ENCODE assay signal across 1 cellular context in the genomic region with DNA sequence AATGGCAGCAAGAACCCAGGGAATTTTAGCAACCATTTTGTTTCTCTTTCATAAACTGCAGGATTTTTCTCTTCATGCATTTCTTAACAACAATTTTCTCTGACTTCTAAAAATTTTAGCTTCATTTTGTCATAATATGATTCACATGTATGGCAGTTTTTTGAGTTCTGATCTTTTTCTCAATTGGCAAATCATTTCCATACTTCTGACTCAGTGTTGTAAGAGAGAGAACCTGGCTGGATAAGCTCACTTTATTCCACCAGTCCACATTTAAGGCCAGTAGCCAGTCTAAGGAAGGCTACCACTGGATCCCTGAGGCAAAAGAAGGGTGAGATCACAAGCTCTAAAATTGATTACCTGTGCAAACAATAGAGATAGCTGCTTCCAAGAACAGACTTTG.
TF ChIP-seq lines count a peak whose summit lies in the region.

No MANE protein-coding gene starts in this region.

TF ChIP-seq in GM23338, 12 proteins besides CTCF, POLR2A, EP300 and RAD21:
- TF ChIP-seq, protein P1, sequence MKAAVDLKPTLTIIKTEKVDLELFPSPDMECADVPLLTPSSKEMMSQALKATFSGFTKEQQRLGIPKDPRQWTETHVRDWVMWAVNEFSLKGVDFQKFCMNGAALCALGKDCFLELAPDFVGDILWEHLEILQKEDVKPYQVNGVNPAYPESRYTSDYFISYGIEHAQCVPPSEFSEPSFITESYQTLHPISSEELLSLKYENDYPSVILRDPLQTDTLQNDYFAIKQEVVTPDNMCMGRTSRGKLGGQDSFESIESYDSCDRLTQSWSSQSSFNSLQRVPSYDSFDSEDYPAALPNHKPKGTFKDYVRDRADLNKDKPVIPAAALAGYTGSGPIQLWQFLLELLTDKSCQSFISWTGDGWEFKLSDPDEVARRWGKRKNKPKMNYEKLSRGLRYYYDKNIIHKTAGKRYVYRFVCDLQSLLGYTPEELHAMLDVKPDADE (IDR thresholded peaks at IDR 0.05), result no peak
- TF ChIP-seq ZNF331 (CRISPR knock-in tag; IDR thresholded peaks at IDR 0.05; ENCODE audit: low read depth) (no peak), CREB1 (CRISPR knock-in tag; IDR thresholded peaks at IDR 0.05; ENCODE audit: low read depth) (no peak), EZH2phosphoT487 (IDR thresholded peaks at IDR 0.05; ENCODE audit: unreplicated experiment) (no peak), POLR2AphosphoS5 (IDR thresholded peaks at IDR 0.05; ENCODE audit: low read depth) (no peak), ZNF114 (CRISPR knock-in tag; IDR thresholded peaks at IDR 0.05) (no peak), STAT1 (IDR thresholded peaks at IDR 0.05; ENCODE audit: unreplicated experiment) (no peak), EZH2 (IDR thresholded peaks at IDR 0.05; ENCODE audit: low read depth, unreplicated experiment) (no peak), JUNB (IDR thresholded peaks at IDR 0.05; ENCODE audit: unreplicated experiment) (no peak), NANOG (IDR thresholded peaks at IDR 0.05; ENCODE audit: borderline replicate concordance) (no peak)
- TF ChIP-seq, protein P2, sequence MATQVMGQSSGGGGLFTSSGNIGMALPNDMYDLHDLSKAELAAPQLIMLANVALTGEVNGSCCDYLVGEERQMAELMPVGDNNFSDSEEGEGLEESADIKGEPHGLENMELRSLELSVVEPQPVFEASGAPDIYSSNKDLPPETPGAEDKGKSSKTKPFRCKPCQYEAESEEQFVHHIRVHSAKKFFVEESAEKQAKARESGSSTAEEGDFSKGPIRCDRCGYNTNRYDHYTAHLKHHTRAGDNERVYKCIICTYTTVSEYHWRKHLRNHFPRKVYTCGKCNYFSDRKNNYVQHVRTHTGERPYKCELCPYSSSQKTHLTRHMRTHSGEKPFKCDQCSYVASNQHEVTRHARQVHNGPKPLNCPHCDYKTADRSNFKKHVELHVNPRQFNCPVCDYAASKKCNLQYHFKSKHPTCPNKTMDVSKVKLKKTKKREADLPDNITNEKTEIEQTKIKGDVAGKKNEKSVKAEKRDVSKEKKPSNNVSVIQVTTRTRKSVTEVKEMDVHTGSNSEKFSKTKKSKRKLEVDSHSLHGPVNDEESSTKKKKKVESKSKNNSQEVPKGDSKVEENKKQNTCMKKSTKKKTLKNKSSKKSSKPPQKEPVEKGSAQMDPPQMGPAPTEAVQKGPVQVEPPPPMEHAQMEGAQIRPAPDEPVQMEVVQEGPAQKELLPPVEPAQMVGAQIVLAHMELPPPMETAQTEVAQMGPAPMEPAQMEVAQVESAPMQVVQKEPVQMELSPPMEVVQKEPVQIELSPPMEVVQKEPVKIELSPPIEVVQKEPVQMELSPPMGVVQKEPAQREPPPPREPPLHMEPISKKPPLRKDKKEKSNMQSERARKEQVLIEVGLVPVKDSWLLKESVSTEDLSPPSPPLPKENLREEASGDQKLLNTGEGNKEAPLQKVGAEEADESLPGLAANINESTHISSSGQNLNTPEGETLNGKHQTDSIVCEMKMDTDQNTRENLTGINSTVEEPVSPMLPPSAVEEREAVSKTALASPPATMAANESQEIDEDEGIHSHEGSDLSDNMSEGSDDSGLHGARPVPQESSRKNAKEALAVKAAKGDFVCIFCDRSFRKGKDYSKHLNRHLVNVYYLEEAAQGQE (IDR thresholded peaks at IDR 0.05; ENCODE audit: unreplicated experiment), result no peak
- TF ChIP-seq, protein P3, sequence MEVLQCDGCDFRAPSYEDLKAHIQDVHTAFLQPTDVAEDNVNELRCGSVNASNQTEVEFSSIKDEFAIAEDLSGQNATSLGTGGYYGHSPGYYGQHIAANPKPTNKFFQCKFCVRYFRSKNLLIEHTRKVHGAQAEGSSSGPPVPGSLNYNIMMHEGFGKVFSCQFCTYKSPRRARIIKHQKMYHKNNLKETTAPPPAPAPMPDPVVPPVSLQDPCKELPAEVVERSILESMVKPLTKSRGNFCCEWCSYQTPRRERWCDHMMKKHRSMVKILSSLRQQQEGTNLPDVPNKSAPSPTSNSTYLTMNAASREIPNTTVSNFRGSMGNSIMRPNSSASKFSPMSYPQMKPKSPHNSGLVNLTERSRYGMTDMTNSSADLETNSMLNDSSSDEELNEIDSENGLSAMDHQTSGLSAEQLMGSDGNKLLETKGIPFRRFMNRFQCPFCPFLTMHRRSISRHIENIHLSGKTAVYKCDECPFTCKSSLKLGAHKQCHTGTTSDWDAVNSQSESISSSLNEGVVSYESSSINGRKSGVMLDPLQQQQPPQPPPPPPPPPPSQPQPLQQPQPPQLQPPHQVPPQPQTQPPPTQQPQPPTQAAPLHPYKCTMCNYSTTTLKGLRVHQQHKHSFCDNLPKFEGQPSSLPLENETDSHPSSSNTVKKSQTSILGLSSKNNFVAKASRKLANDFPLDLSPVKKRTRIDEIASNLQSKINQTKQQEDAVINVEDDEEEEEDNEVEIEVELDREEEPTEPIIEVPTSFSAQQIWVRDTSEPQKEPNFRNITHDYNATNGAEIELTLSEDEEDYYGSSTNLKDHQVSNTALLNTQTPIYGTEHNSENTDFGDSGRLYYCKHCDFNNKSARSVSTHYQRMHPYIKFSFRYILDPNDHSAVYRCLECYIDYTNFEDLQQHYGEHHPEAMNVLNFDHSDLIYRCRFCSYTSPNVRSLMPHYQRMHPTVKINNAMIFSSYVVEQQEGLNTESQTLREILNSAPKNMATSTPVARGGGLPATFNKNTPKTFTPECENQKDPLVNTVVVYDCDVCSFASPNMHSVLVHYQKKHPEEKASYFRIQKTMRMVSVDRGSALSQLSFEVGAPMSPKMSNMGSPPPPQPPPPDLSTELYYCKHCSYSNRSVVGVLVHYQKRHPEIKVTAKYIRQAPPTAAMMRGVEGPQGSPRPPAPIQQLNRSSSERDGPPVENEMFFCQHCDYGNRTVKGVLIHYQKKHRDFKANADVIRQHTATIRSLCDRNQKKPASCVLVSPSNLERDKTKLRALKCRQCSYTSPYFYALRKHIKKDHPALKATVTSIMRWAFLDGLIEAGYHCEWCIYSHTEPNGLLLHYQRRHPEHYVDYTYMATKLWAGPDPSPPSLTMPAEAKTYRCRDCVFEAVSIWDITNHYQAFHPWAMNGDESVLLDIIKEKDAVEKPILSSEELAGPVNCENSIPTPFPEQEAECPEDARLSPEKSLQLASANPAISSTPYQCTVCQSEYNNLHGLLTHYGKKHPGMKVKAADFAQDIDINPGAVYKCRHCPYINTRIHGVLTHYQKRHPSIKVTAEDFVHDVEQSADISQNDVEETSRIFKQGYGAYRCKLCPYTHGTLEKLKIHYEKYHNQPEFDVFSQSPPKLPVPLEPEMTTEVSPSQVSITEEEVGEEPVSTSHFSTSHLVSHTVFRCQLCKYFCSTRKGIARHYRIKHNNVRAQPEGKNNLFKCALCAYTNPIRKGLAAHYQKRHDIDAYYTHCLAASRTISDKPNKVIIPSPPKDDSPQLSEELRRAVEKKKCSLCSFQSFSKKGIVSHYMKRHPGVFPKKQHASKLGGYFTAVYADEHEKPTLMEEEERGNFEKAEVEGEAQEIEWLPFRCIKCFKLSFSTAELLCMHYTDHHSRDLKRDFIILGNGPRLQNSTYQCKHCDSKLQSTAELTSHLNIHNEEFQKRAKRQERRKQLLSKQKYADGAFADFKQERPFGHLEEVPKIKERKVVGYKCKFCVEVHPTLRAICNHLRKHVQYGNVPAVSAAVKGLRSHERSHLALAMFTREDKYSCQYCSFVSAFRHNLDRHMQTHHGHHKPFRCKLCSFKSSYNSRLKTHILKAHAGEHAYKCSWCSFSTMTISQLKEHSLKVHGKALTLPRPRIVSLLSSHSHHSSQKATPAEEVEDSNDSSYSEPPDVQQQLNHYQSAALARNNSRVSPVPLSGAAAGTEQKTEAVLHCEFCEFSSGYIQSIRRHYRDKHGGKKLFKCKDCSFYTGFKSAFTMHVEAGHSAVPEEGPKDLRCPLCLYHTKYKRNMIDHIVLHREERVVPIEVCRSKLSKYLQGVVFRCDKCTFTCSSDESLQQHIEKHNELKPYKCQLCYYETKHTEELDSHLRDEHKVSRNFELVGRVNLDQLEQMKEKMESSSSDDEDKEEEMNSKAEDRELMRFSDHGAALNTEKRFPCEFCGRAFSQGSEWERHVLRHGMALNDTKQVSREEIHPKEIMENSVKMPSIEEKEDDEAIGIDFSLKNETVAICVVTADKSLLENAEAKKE (CRISPR knock-in tag; IDR thresholded peaks at IDR 0.05), result no peak
